In genomic region chr3:129604223-129604941, GRCh38 we compare ENCODE assay signal across 9 cellular contexts. TPM values are rescaled to one million over a fixed set of nuclear protein-coding genes. Genes with fewer than 3 reads are reported as not detected.
DNase-seq lines count a peak whose midpoint lies in the region; ATAC-seq lines count a peak whose summit lies in the region.
"Had no signal": no experiment of that assay in that cellular context is flagged by ENCODE, and none has a peak within 500 bp of the region (broad histone marks: within the 10 kb centered on the region; RNA-seq: fewer than 3 reads in every experiment).

No MANE protein-coding gene starts in this region.

- peak overlapping the region; percentile 23 for H3K4me3 Mint-ChIP-seq in natural killer cell treated with Interleukin-12 subunit alpha and Interleukin-12 subunit beta and Interleukin-15 and Interleukin-18, amount 100 ng/mL, for 72 hours

- H3K4me1 ChIP-seq in ACC112 (ENCODE audit: control insufficient read depth, insufficient read depth, low read length, unreplicated experiment) (peaks cover 51% of the 10 kb centered on the region), HUES6 (ENCODE audit: control insufficient read depth, insufficient read depth, low read length) (peaks cover 57% of the 10 kb centered on the region), endocrine pancreas (ENCODE audit: control insufficient read depth, insufficient read depth, low read length) (no peaks in the 10 kb centered on the region)

- peaks cover 29 to 43% of the 10 kb centered on the region in 2 donors for H3K4me1 Mint-ChIP-seq in natural killer cell treated with Interleukin-12 subunit alpha and Interleukin-12 subunit beta and Interleukin-15 and Interleukin-18, amount 100 ng/mL, for 72 hours (ENCODE audit: low read depth in 2 of 2)

- ATAC-seq in natural killer cell treated with Interleukin-12 subunit alpha and Interleukin-12 subunit beta and Interleukin-15 and Interleukin-18, amount 100 ng/mL, for 72 hours = no peak
- ATAC-seq in HG03139 (IDR thresholded peaks at IDR 0.05; ENCODE audit: unreplicated experiment) (no peak), HG03469 (IDR thresholded peaks at IDR 0.05; ENCODE audit: unreplicated experiment) (no peak)

- H3K27me3 ChIP-seq in ACC112 (ENCODE audit: insufficient read depth, low read length) = no peaks in the 10 kb centered on the region
- H3K27me3 ChIP-seq in HUES6 (ENCODE audit: control insufficient read depth, insufficient read depth, low read length) = peaks cover 19% of the 10 kb centered on the region
- no peaks in the 10 kb centered on the region for H3K27me3 ChIP-seq in endocrine pancreas (ENCODE audit: control insufficient read depth, insufficient read depth, low read length)

- H3K27me3 Mint-ChIP-seq in natural killer cell treated with Interleukin-12 subunit alpha and Interleukin-12 subunit beta and Interleukin-15 and Interleukin-18, amount 100 ng/mL, for 72 hours = peaks cover 14 to 15% of the 10 kb centered on the region in 2 donors

- H3K9me3 ChIP-seq in HUES6 (ENCODE audit: control insufficient read depth, insufficient read depth, low read depth, low read length) = no peaks in the 10 kb centered on the region
- no peaks in the 10 kb centered on the region for H3K9me3 ChIP-seq in endocrine pancreas (ENCODE audit: control insufficient read depth, low read length)

- no peak for DNase-seq in natural killer cell treated with Interleukin-12 subunit alpha and Interleukin-12 subunit beta and Interleukin-15 and Interleukin-18, amount 100 ng/mL, for 72 hours (ENCODE audit: low spot score)
- no peak for DNase-seq in superior temporal gyrus (ENCODE audit: extremely low spot score)
- no peak for DNase-seq in kidney glomerular epithelial cell (lab: John Stamatoyannopoulos, UW)
- DNase-seq: NCI-H2227 treated with DMSO at 0.1 percent for 48 hours had no signal

- no peaks in the 10 kb centered on the region for H3K36me3 Mint-ChIP-seq in natural killer cell treated with Interleukin-12 subunit alpha and Interleukin-12 subunit beta and Interleukin-15 and Interleukin-18, amount 100 ng/mL, for 72 hours

- peak overlapping the region; percentile 57 for H3K9ac ChIP-seq in HUES6 (ENCODE audit: low read length)
- no peak overlapping the region for H3K9ac ChIP-seq in endocrine pancreas (ENCODE audit: control insufficient read depth, insufficient read depth, low read length)

- H3K36me3 ChIP-seq in ACC112 (ENCODE audit: insufficient read depth, low read length) = no peaks in the 10 kb centered on the region
- no peaks in the 10 kb centered on the region for H3K36me3 ChIP-seq in HUES6 (ENCODE audit: control insufficient read depth, insufficient read depth, low read length)
- H3K36me3 ChIP-seq in endocrine pancreas (ENCODE audit: control insufficient read depth, insufficient read depth, low read length) = no peaks in the 10 kb centered on the region

- H3K27ac ChIP-seq in ACC112 (ENCODE audit: low read depth, low read length) (peak overlapping the region; percentile 81), HUES6 (ENCODE audit: low read depth, low read length) (no peak overlapping the region)

- peaks cover 67% of the 10 kb centered on the region for H3K79me2 ChIP-seq in ACC112 (ENCODE audit: control insufficient read depth, insufficient read depth, low read length, unreplicated experiment)

- H3K9me3 Mint-ChIP-seq in natural killer cell treated with Interleukin-12 subunit alpha and Interleukin-12 subunit beta and Interleukin-15 and Interleukin-18, amount 100 ng/mL, for 72 hours = no peaks in the 10 kb centered on the region

- H3K27ac Mint-ChIP-seq in natural killer cell treated with Interleukin-12 subunit alpha and Interleukin-12 subunit beta and Interleukin-15 and Interleukin-18, amount 100 ng/mL, for 72 hours = no peak overlapping the region

- H2AFZ ChIP-seq in ACC112 (ENCODE audit: low read length, unreplicated experiment) = no peak overlapping the region

- H3K4me3 ChIP-seq in ACC112 (ENCODE audit: low read depth, low read length) (peak overlapping the region; percentile 92), HUES6 (ENCODE audit: low read depth, low read length) (peak overlapping the region; percentile 83), endocrine pancreas (ENCODE audit: control insufficient read depth, insufficient read depth, low read length) (peak overlapping the region; percentile 32)

RNA-seq across cellular contexts. Expression of gene PLXND1, which starts 2.1 kb away (rescaled TPM):
- total RNA-seq in natural killer cell treated with Interleukin-12 subunit alpha and Interleukin-12 subunit beta and Interleukin-15 and Interleukin-18, amount 100 ng/mL, for 72 hours = 1 to 10 TPM; 2.8 to 4.8 TPM

Comparison
In these comparisons a context has a peak if more than half of its experiments do, and no peak if none do; other contexts are left out.
1. H3K4me3 ChIP-seq: peak in every context shown above with its lines; median percentile 92 in ACC112; 83 in HUES6; 32 in endocrine pancreas.